ENCODE assay signal across 17 cellular contexts in the genomic region with DNA sequence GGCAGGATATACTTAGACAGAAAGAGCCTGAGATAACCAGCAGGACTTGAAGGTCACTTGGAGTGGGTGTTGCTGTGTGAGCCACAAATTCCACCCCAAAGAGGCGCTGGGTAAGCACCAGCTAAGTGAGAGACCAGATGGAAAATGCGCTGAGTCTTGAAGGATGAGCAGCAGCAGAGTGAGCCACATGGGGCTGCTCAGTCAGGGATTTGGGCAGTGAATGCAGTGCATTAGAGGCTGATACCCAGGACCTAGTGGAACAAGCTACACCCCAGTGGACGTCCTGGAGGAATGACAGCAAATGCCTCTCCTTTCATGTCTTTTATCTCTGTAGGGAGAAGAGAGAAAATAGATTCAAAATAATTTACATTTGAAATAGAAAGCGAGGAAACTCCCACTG. TPM values are rescaled to one million over a fixed set of nuclear protein-coding genes. Genes with fewer than 3 reads are reported as not detected.
A peak's percentile ranks its signal among the peaks of the same experiment; 100 is the strongest.
DNase-seq lines count a peak whose midpoint lies in the region; ATAC-seq and TF ChIP-seq lines count a peak whose summit lies in the region.
"Had no signal": no experiment of that assay in that cellular context is flagged by ENCODE, and none has a peak within 500 bp of the region (broad histone marks: within the 10 kb centered on the region; RNA-seq: fewer than 3 reads in every experiment).

No MANE protein-coding gene starts in this region.

- H3K4me1 Mint-ChIP-seq in activated naive CD8-positive, alpha-beta T cell treated with anti-CD3 and anti-CD28 coated beads, Interleukin-2, amount 50 U/mL, for 24 hours = no peaks in the 10 kb centered on the region
- H3K4me1 Mint-ChIP-seq in activated naive CD8-positive, alpha-beta T cell treated with anti-CD3 and anti-CD28 coated beads for 36 hours = no peaks in the 10 kb centered on the region
- peaks cover 13% of the 10 kb centered on the region for H3K4me1 Mint-ChIP-seq in WTC11
- H3K4me1 Mint-ChIP-seq: CD4-positive, alpha-beta memory T cell had no signal

- no peaks in the 10 kb centered on the region for H3K27me3 Mint-ChIP-seq in activated naive CD8-positive, alpha-beta T cell treated with anti-CD3 and anti-CD28 coated beads, Interleukin-2, amount 50 U/mL, for 24 hours
- H3K27me3 Mint-ChIP-seq in activated naive CD8-positive, alpha-beta T cell treated with anti-CD3 and anti-CD28 coated beads for 36 hours = no peaks in the 10 kb centered on the region
- H3K27me3 Mint-ChIP-seq in WTC11 (ENCODE audit: low read depth) = peaks cover 20% of the 10 kb centered on the region
- H3K27me3 Mint-ChIP-seq: CD4-positive, alpha-beta memory T cell had no signal

- H3K27ac ChIP-seq in coronary artery = no peak overlapping the region
- H3K27ac ChIP-seq: C4-2B had no signal

- H3K27ac Mint-ChIP-seq in activated naive CD8-positive, alpha-beta T cell treated with anti-CD3 and anti-CD28 coated beads, Interleukin-2, amount 50 U/mL, for 24 hours = no peak overlapping the region
- H3K27ac Mint-ChIP-seq in activated naive CD8-positive, alpha-beta T cell treated with anti-CD3 and anti-CD28 coated beads for 36 hours = no peak overlapping the region
- H3K27ac Mint-ChIP-seq in WTC11 = no peak overlapping the region
- H3K27ac Mint-ChIP-seq: CD4-positive, alpha-beta memory T cell had no signal

- H3K4me3 Mint-ChIP-seq in activated naive CD8-positive, alpha-beta T cell treated with anti-CD3 and anti-CD28 coated beads, Interleukin-2, amount 50 U/mL, for 24 hours = no peak overlapping the region
- no peak overlapping the region for H3K4me3 Mint-ChIP-seq in activated naive CD8-positive, alpha-beta T cell treated with anti-CD3 and anti-CD28 coated beads for 36 hours
- H3K4me3 Mint-ChIP-seq in WTC11 = no peak overlapping the region
- H3K4me3 Mint-ChIP-seq: CD4-positive, alpha-beta memory T cell had no signal

- DNase-seq in activated naive CD8-positive, alpha-beta T cell treated with anti-CD3 and anti-CD28 coated beads, Interleukin-2, amount 50 U/mL, for 24 hours = no peak
- DNase-seq in activated naive CD8-positive, alpha-beta T cell treated with anti-CD3 and anti-CD28 coated beads for 36 hours = no peak
- no peak for DNase-seq in WTC11 (ENCODE audit: low spot score)
- DNase-seq in iPS-NIHi7 (ENCODE audit: extremely low spot score) = peak; percentile 13
- no peak for DNase-seq in NOMO-1 treated with dmso at 0.1 percent for 144 hours (lab: John Stamatoyannopoulos, UW; ENCODE audit: unreplicated experiment)
- DNase-seq in coronary artery (ENCODE audit: low spot score) = no peak
- DNase-seq: ACHN; CD4-positive, alpha-beta memory T cell; DMS79 treated with DMSO at 0.1 percent for 48 hours; EL; IMR-90 had no signal

- no peaks in the 10 kb centered on the region for H3K36me3 Mint-ChIP-seq in activated naive CD8-positive, alpha-beta T cell treated with anti-CD3 and anti-CD28 coated beads, Interleukin-2, amount 50 U/mL, for 24 hours (ENCODE audit: low read depth)
- no peaks in the 10 kb centered on the region for H3K36me3 Mint-ChIP-seq in activated naive CD8-positive, alpha-beta T cell treated with anti-CD3 and anti-CD28 coated beads for 36 hours
- H3K36me3 Mint-ChIP-seq in WTC11 = no peaks in the 10 kb centered on the region
- H3K36me3 Mint-ChIP-seq: CD4-positive, alpha-beta memory T cell had no signal

- CTCF ChIA-PET in WTC11 (lab: Charles Lee) = no interaction called here

- POLR2A ChIA-PET in WTC11 (lab: Charles Lee) = no interaction called here

- no peaks in the 10 kb centered on the region for H3K9me3 Mint-ChIP-seq in activated naive CD8-positive, alpha-beta T cell treated with anti-CD3 and anti-CD28 coated beads, Interleukin-2, amount 50 U/mL, for 24 hours
- no peaks in the 10 kb centered on the region for H3K9me3 Mint-ChIP-seq in activated naive CD8-positive, alpha-beta T cell treated with anti-CD3 and anti-CD28 coated beads for 36 hours
- no peaks in the 10 kb centered on the region for H3K9me3 Mint-ChIP-seq in WTC11
- H3K9me3 Mint-ChIP-seq: CD4-positive, alpha-beta memory T cell had no signal

- no peak overlapping the region for H3K4me3 ChIP-seq in coronary artery

- peak; percentile 59 for ATAC-seq in activated naive CD8-positive, alpha-beta T cell treated with anti-CD3 and anti-CD28 coated beads, Interleukin-2, amount 50 U/mL, for 24 hours
- peak; percentile 52; the same call in 1 of the 2 replicates for ATAC-seq in WTC11
- ATAC-seq in HG03521 (IDR thresholded peaks at IDR 0.05; ENCODE audit: unreplicated experiment) = no peak
- ATAC-seq: HCT116 had no signal

- TF ChIP-seq CTCF in WTC11 (IDR thresholded peaks at IDR 0.05) (no peak), coronary artery (IDR thresholded peaks at IDR 0.05) (no peak)

TF ChIP-seq in WTC11, 78 proteins besides CTCF, POLR2A, EP300 and RAD21:
- TF ChIP-seq, protein P1, sequence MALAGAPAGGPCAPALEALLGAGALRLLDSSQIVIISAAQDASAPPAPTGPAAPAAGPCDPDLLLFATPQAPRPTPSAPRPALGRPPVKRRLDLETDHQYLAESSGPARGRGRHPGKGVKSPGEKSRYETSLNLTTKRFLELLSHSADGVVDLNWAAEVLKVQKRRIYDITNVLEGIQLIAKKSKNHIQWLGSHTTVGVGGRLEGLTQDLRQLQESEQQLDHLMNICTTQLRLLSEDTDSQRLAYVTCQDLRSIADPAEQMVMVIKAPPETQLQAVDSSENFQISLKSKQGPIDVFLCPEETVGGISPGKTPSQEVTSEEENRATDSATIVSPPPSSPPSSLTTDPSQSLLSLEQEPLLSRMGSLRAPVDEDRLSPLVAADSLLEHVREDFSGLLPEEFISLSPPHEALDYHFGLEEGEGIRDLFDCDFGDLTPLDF (CRISPR knock-in tag; IDR thresholded peaks at IDR 0.05) = no peak
- TF ChIP-seq NFYB (CRISPR knock-in tag; conservative IDR thresholded peaks at IDR 0.05; ENCODE audit: low read depth) (no peak), TP53 (CRISPR knock-in tag; IDR thresholded peaks at IDR 0.05) (no peak), ZNF396 (CRISPR knock-in tag; IDR thresholded peaks at IDR 0.05; ENCODE audit: borderline replicate concordance) (no peak), ZBTB21 (CRISPR knock-in tag; IDR thresholded peaks at IDR 0.05; ENCODE audit: borderline replicate concordance) (no peak), ATF1 (CRISPR knock-in tag; IDR thresholded peaks at IDR 0.05) (no peak), ETV6 (CRISPR knock-in tag; IDR thresholded peaks at IDR 0.05) (no peak), GRHL2 (CRISPR knock-in tag; IDR thresholded peaks at IDR 0.05; ENCODE audit: insufficient replicate concordance, severe bottlenecking) (no peak), KAT7 (CRISPR knock-in tag; IDR thresholded peaks at IDR 0.05; ENCODE audit: borderline replicate concordance) (no peak), FOXJ3 (CRISPR knock-in tag; IDR thresholded peaks at IDR 0.05; ENCODE audit: borderline replicate concordance) (no peak), NR3C1 (CRISPR knock-in tag; conservative IDR thresholded peaks at IDR 0.05; ENCODE audit: low read depth) (no peak), ZNF138 (CRISPR knock-in tag; conservative IDR thresholded peaks at IDR 0.05) (no peak), ZNF317 (CRISPR knock-in tag; IDR thresholded peaks at IDR 0.05; ENCODE audit: borderline replicate concordance, low read depth) (no peak), FOXP1 (CRISPR knock-in tag; IDR thresholded peaks at IDR 0.05; ENCODE audit: borderline replicate concordance) (no peak)
- TF ChIP-seq, protein P2, sequence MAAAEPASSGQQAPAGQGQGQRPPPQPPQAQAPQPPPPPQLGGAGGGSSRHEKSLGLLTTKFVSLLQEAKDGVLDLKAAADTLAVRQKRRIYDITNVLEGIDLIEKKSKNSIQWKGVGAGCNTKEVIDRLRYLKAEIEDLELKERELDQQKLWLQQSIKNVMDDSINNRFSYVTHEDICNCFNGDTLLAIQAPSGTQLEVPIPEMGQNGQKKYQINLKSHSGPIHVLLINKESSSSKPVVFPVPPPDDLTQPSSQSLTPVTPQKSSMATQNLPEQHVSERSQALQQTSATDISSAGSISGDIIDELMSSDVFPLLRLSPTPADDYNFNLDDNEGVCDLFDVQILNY (CRISPR knock-in tag; IDR thresholded peaks at IDR 0.05) = no peak
- TF ChIP-seq, protein P3, sequence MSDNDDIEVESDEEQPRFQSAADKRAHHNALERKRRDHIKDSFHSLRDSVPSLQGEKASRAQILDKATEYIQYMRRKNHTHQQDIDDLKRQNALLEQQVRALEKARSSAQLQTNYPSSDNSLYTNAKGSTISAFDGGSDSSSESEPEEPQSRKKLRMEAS (CRISPR knock-in tag; IDR thresholded peaks at IDR 0.05) = no peak
- TF ChIP-seq, protein P4, sequence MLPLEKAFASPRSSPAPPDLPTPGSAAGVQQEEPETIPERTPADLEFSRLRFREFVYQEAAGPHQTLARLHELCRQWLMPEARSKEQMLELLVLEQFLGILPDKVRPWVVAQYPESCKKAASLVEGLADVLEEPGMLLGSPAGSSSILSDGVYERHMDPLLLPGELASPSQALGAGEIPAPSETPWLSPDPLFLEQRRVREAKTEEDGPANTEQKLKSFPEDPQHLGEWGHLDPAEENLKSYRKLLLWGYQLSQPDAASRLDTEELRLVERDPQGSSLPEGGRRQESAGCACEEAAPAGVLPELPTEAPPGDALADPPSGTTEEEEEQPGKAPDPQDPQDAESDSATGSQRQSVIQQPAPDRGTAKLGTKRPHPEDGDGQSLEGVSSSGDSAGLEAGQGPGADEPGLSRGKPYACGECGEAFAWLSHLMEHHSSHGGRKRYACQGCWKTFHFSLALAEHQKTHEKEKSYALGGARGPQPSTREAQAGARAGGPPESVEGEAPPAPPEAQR (CRISPR knock-in tag; IDR thresholded peaks at IDR 0.05) = no peak
- TF ChIP-seq, protein P5, sequence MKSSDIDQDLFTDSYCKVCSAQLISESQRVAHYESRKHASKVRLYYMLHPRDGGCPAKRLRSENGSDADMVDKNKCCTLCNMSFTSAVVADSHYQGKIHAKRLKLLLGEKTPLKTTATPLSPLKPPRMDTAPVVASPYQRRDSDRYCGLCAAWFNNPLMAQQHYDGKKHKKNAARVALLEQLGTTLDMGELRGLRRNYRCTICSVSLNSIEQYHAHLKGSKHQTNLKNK (CRISPR knock-in tag; IDR thresholded peaks at IDR 0.05) = no peak
- TF ChIP-seq, protein P6, sequence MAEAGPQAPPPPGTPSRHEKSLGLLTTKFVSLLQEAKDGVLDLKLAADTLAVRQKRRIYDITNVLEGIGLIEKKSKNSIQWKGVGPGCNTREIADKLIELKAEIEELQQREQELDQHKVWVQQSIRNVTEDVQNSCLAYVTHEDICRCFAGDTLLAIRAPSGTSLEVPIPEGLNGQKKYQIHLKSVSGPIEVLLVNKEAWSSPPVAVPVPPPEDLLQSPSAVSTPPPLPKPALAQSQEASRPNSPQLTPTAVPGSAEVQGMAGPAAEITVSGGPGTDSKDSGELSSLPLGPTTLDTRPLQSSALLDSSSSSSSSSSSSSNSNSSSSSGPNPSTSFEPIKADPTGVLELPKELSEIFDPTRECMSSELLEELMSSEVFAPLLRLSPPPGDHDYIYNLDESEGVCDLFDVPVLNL (CRISPR knock-in tag; IDR thresholded peaks at IDR 0.05; ENCODE audit: borderline replicate concordance, low read depth) = no peak
TF ChIP-seq in WTC11: peak in this region for 0.

RNA-seq across cellular contexts. Expression of a gene that starts 11.3 kb away (rescaled TPM):
- not detected for total RNA-seq in activated naive CD8-positive, alpha-beta T cell treated with anti-CD3 and anti-CD28 coated beads for 36 hours
- 0.09 to 0.11 TPM in 2 of 3 replicates, not detected in the other for total RNA-seq in WTC11 (2021)
- total RNA-seq: A172; CD4-positive, alpha-beta memory T cell; H4; HT-29; IMR-90 had no signal
